ENCODE assay signal across 2 cellular contexts in the genomic region with DNA sequence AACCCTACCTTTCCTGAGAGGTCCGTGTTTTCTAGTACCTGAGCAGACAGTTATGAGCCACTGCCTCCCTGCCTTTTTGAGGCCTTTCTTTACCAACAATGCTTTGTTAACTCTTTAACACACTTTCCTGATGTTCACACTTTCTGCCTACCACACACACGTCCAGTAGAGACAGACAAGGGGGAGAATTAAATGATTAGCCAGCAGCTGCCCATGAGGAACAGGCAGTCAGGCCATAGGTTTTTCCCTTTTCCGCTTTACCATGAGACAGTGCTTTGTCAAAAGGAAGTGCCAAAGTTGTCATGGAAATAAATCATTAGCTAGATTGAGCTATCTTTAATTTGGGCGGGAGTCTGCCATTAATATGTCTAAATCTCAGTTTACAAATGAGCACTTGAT.
TF ChIP-seq lines count a peak whose summit lies in the region.

No MANE protein-coding gene starts in this region.

TF ChIP-seq in WTC11, 78 proteins besides CTCF, POLR2A, EP300 and RAD21:
- TF ChIP-seq, protein P1, sequence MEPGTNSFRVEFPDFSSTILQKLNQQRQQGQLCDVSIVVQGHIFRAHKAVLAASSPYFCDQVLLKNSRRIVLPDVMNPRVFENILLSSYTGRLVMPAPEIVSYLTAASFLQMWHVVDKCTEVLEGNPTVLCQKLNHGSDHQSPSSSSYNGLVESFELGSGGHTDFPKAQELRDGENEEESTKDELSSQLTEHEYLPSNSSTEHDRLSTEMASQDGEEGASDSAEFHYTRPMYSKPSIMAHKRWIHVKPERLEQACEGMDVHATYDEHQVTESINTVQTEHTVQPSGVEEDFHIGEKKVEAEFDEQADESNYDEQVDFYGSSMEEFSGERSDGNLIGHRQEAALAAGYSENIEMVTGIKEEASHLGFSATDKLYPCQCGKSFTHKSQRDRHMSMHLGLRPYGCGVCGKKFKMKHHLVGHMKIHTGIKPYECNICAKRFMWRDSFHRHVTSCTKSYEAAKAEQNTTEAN (CRISPR knock-in tag; IDR thresholded peaks at IDR 0.05), result no peak
- TF ChIP-seq, protein P2, sequence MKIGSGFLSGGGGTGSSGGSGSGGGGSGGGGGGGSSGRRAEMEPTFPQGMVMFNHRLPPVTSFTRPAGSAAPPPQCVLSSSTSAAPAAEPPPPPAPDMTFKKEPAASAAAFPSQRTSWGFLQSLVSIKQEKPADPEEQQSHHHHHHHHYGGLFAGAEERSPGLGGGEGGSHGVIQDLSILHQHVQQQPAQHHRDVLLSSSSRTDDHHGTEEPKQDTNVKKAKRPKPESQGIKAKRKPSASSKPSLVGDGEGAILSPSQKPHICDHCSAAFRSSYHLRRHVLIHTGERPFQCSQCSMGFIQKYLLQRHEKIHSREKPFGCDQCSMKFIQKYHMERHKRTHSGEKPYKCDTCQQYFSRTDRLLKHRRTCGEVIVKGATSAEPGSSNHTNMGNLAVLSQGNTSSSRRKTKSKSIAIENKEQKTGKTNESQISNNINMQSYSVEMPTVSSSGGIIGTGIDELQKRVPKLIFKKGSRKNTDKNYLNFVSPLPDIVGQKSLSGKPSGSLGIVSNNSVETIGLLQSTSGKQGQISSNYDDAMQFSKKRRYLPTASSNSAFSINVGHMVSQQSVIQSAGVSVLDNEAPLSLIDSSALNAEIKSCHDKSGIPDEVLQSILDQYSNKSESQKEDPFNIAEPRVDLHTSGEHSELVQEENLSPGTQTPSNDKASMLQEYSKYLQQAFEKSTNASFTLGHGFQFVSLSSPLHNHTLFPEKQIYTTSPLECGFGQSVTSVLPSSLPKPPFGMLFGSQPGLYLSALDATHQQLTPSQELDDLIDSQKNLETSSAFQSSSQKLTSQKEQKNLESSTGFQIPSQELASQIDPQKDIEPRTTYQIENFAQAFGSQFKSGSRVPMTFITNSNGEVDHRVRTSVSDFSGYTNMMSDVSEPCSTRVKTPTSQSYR (CRISPR knock-in tag; IDR thresholded peaks at IDR 0.05), result no peak
- no peak for TF ChIP-seq ZNF317 (CRISPR knock-in tag; IDR thresholded peaks at IDR 0.05; ENCODE audit: borderline replicate concordance, low read depth)
- no peak for TF ChIP-seq SMAD3 (CRISPR knock-in tag; IDR thresholded peaks at IDR 0.05; ENCODE audit: borderline replicate concordance)

TF ChIP-seq in H1, 55 proteins besides CTCF, POLR2A, EP300 and RAD21:
- TF ChIP-seq, protein P3, sequence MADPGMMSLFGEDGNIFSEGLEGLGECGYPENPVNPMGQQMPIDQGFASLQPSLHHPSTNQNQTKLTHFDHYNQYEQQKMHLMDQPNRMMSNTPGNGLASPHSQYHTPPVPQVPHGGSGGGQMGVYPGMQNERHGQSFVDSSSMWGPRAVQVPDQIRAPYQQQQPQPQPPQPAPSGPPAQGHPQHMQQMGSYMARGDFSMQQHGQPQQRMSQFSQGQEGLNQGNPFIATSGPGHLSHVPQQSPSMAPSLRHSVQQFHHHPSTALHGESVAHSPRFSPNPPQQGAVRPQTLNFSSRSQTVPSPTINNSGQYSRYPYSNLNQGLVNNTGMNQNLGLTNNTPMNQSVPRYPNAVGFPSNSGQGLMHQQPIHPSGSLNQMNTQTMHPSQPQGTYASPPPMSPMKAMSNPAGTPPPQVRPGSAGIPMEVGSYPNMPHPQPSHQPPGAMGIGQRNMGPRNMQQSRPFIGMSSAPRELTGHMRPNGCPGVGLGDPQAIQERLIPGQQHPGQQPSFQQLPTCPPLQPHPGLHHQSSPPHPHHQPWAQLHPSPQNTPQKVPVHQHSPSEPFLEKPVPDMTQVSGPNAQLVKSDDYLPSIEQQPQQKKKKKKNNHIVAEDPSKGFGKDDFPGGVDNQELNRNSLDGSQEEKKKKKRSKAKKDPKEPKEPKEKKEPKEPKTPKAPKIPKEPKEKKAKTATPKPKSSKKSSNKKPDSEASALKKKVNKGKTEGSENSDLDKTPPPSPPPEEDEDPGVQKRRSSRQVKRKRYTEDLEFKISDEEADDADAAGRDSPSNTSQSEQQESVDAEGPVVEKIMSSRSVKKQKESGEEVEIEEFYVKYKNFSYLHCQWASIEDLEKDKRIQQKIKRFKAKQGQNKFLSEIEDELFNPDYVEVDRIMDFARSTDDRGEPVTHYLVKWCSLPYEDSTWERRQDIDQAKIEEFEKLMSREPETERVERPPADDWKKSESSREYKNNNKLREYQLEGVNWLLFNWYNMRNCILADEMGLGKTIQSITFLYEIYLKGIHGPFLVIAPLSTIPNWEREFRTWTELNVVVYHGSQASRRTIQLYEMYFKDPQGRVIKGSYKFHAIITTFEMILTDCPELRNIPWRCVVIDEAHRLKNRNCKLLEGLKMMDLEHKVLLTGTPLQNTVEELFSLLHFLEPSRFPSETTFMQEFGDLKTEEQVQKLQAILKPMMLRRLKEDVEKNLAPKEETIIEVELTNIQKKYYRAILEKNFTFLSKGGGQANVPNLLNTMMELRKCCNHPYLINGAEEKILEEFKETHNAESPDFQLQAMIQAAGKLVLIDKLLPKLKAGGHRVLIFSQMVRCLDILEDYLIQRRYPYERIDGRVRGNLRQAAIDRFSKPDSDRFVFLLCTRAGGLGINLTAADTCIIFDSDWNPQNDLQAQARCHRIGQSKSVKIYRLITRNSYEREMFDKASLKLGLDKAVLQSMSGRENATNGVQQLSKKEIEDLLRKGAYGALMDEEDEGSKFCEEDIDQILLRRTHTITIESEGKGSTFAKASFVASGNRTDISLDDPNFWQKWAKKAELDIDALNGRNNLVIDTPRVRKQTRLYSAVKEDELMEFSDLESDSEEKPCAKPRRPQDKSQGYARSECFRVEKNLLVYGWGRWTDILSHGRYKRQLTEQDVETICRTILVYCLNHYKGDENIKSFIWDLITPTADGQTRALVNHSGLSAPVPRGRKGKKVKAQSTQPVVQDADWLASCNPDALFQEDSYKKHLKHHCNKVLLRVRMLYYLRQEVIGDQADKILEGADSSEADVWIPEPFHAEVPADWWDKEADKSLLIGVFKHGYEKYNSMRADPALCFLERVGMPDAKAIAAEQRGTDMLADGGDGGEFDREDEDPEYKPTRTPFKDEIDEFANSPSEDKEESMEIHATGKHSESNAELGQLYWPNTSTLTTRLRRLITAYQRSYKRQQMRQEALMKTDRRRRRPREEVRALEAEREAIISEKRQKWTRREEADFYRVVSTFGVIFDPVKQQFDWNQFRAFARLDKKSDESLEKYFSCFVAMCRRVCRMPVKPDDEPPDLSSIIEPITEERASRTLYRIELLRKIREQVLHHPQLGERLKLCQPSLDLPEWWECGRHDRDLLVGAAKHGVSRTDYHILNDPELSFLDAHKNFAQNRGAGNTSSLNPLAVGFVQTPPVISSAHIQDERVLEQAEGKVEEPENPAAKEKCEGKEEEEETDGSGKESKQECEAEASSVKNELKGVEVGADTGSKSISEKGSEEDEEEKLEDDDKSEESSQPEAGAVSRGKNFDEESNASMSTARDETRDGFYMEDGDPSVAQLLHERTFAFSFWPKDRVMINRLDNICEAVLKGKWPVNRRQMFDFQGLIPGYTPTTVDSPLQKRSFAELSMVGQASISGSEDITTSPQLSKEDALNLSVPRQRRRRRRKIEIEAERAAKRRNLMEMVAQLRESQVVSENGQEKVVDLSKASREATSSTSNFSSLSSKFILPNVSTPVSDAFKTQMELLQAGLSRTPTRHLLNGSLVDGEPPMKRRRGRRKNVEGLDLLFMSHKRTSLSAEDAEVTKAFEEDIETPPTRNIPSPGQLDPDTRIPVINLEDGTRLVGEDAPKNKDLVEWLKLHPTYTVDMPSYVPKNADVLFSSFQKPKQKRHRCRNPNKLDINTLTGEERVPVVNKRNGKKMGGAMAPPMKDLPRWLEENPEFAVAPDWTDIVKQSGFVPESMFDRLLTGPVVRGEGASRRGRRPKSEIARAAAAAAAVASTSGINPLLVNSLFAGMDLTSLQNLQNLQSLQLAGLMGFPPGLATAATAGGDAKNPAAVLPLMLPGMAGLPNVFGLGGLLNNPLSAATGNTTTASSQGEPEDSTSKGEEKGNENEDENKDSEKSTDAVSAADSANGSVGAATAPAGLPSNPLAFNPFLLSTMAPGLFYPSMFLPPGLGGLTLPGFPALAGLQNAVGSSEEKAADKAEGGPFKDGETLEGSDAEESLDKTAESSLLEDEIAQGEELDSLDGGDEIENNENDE (IDR thresholded peaks at IDR 0.05; ENCODE audit: insufficient replicate concordance, low read length), result no peak
- no peak for TF ChIP-seq TAF7 (optimal IDR thresholded peaks at IDR 0.05; ENCODE audit: borderline replicate concordance, low read depth, low read length)
- TF ChIP-seq, protein P4, sequence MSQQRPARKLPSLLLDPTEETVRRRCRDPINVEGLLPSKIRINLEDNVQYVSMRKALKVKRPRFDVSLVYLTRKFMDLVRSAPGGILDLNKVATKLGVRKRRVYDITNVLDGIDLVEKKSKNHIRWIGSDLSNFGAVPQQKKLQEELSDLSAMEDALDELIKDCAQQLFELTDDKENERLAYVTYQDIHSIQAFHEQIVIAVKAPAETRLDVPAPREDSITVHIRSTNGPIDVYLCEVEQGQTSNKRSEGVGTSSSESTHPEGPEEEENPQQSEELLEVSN (IDR thresholded peaks at IDR 0.05), result no peak
- no peak for TF ChIP-seq CHD1 (IDR thresholded peaks at IDR 0.05; ENCODE audit: low read depth, low read length)
- TF ChIP-seq KDM1A (IDR thresholded peaks at IDR 0.05; ENCODE audit: borderline replicate concordance, low read length), result no peak
- TF ChIP-seq FOSL1 (IDR thresholded peaks at IDR 0.05; ENCODE audit: insufficient read depth, low read depth, low read length), result no peak
- TF ChIP-seq EGR1 (IDR thresholded peaks at IDR 0.05; ENCODE audit: borderline replicate concordance, low read depth, low read length), result no peak
- TF ChIP-seq TCF12 (IDR thresholded peaks at IDR 0.05; ENCODE audit: low read depth, low read length), result no peak
- no peak for TF ChIP-seq RXRA (IDR thresholded peaks at IDR 0.05; ENCODE audit: insufficient read depth, low read depth, low read length)
- no peak for TF ChIP-seq CBX8 (IDR thresholded peaks at IDR 0.05; ENCODE audit: borderline replicate concordance, low read depth, low read length)
- TF ChIP-seq SIX5 (IDR thresholded peaks at IDR 0.05; ENCODE audit: low read depth, low read length), result no peak
- TF ChIP-seq SUZ12 (IDR thresholded peaks at IDR 0.05; ENCODE audit: low read length), result no peak
- TF ChIP-seq, protein P5, sequence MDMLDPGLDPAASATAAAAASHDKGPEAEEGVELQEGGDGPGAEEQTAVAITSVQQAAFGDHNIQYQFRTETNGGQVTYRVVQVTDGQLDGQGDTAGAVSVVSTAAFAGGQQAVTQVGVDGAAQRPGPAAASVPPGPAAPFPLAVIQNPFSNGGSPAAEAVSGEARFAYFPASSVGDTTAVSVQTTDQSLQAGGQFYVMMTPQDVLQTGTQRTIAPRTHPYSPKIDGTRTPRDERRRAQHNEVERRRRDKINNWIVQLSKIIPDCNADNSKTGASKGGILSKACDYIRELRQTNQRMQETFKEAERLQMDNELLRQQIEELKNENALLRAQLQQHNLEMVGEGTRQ (IDR thresholded peaks at IDR 0.05; ENCODE audit: low read length), result no peak
- TF ChIP-seq ZNF274 (IDR thresholded peaks at IDR 0.05; ENCODE audit: borderline replicate concordance, extremely low read depth, low read length), result no peak
- TF ChIP-seq SP1 (IDR thresholded peaks at IDR 0.05; ENCODE audit: low read depth, low read length), result no peak
- no peak for TF ChIP-seq SIRT6 (IDR thresholded peaks at IDR 0.05; ENCODE audit: low read length)
